Comparison of ENCODE assay signal across 1 cellular context in the genomic region with DNA sequence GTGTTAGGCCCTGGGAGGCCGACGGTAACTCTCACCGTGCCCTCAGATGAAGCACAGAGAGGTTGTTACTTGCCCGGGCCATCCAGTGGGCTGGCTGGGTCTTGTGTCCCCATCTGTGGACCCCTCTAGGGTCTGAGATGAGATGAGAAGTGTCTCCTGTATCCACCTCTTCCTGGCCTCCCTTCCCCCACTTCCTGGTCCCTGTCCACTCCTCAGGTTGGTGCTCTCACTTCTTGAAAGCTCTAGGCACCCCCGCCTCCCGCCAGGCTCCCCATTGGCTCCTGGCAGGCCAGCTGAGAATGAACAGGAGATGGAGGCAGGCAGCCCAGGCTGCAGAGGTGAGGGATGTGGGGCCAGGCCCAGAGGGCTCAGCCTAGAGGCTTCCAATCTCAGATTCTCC.
TF ChIP-seq lines count a peak whose summit lies in the region.

No MANE protein-coding gene starts in this region.

TF ChIP-seq in H1, 55 proteins besides CTCF, POLR2A, EP300 and RAD21:
- no peak for TF ChIP-seq RNF2 (IDR thresholded peaks at IDR 0.05; ENCODE audit: borderline replicate concordance, low read depth, low read length, missing control alignments, poor library complexity, severe bottlenecking)
- no peak for TF ChIP-seq CBX8 (IDR thresholded peaks at IDR 0.05; ENCODE audit: borderline replicate concordance, low read depth, low read length)
- TF ChIP-seq, protein P1, sequence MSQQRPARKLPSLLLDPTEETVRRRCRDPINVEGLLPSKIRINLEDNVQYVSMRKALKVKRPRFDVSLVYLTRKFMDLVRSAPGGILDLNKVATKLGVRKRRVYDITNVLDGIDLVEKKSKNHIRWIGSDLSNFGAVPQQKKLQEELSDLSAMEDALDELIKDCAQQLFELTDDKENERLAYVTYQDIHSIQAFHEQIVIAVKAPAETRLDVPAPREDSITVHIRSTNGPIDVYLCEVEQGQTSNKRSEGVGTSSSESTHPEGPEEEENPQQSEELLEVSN (IDR thresholded peaks at IDR 0.05) = no peak
- TF ChIP-seq ZNF274 (IDR thresholded peaks at IDR 0.05; ENCODE audit: borderline replicate concordance, extremely low read depth, low read length) = no peak
- TF ChIP-seq GTF2F1 (IDR thresholded peaks at IDR 0.05; ENCODE audit: borderline replicate concordance, low read depth, low read length) = no peak
- TF ChIP-seq FOSL1 (IDR thresholded peaks at IDR 0.05; ENCODE audit: insufficient read depth, low read depth, low read length) = no peak
- TF ChIP-seq SIRT6 (IDR thresholded peaks at IDR 0.05; ENCODE audit: low read length) = no peak
- TF ChIP-seq TAF7 (optimal IDR thresholded peaks at IDR 0.05; ENCODE audit: borderline replicate concordance, low read depth, low read length) = no peak
- no peak for TF ChIP-seq PHF8 (conservative IDR thresholded peaks at IDR 0.05; ENCODE audit: low read depth, low read length)
- TF ChIP-seq POLR2AphosphoS5 (IDR thresholded peaks at IDR 0.05; ENCODE audit: low read depth, low read length) = no peak
- no peak for TF ChIP-seq SP2 (IDR thresholded peaks at IDR 0.05; ENCODE audit: low read length)
- TF ChIP-seq RXRA (IDR thresholded peaks at IDR 0.05; ENCODE audit: insufficient read depth, low read depth, low read length) = no peak
- TF ChIP-seq CBX5 (IDR thresholded peaks at IDR 0.05; ENCODE audit: low read depth, low read length) = no peak
